In the genomic region with DNA sequence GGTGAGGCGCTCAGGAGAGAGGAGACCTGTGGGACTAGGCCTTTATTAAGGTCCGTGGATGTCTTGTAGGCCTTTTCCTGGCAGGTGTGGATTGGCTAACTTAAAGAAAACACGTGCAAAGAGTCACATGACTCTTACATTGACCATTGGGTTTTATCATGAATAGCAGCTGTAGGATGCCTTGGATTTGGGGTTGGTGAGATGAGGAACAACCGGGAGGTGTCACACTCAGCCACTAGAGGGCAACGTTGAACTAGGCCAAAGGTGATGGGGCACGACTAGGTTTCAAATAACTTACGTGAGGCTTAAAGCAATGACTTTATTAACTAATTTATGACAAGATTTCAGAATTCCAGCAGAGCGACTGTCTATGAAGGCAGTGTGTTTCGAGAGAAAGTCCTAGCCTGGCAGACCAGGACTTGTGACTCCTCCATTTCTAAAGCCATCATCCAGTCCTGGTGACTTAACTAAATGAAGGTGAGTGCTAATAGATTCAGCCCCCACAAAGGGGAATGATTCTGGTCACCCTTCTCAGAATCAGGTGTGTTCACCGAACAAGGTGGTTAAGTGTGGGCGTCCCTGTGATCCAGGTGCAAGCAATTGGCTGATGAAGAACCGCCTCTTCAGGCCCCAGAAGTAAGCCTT, we compare ENCODE assay signal across 1 cellular context.
TF ChIP-seq lines count a peak whose summit lies in the region.

No MANE protein-coding gene starts in this region.

TF ChIP-seq in HEK293T, 16 proteins besides CTCF, POLR2A, EP300 and RAD21 (continued from another document):
- no peak for TF ChIP-seq PKNOX1 (IDR thresholded peaks at IDR 0.05)
- no peak for TF ChIP-seq L3MBTL2 (conservative IDR thresholded peaks at IDR 0.05)
- TF ChIP-seq ARNT (IDR thresholded peaks at IDR 0.05), result no peak
- no peak for TF ChIP-seq SUZ12 (IDR thresholded peaks at IDR 0.05)
- TF ChIP-seq CTBP1 (IDR thresholded peaks at IDR 0.05; ENCODE audit: borderline replicate concordance), result no peak
- no peak for TF ChIP-seq FOXA1 (IDR thresholded peaks at IDR 0.05)
